Comparison of ENCODE assay signal across 28 cellular contexts in the genomic region with DNA sequence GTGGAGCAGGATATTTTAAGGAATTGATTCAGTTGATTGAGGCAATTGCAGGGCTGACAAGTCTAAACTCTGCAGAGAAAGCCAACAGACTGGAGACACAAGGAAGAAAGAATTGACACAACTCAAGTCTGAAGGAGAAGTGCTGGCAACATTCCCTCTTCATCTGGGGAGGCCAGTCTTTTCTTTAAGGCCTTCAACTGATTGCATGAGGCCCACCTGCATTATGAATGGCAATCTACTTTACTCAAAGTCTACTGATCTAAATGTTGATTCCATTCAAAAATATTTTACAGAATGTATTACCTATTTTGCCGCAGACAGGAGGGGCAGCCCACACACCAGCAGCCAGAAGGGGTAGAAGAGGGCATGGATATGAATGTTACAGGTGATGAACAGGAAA.
"Had no signal": no experiment of that assay in that cellular context is flagged by ENCODE, and none has a peak within 500 bp of the region (broad histone marks: within the 10 kb centered on the region; RNA-seq: fewer than 3 reads in every experiment).

No MANE protein-coding gene starts in this region.

- FAIRE-seq: colon, endometrium, endothelial cell of umbilical vein, frontal cortex had no signal

- ATAC-seq: effector memory CD8-positive, alpha-beta T cell; esophagus mucosa; foreskin keratinocyte; gastrocnemius medialis; gastroesophageal sphincter; heart left ventricle; heart right ventricle had no signal

- H3K4me3 ChIP-seq: colonic mucosa, coronary artery, dorsolateral prefrontal cortex, esophagus muscularis mucosa, esophagus squamous epithelium, gastrocnemius medialis, gastroesophageal sphincter, heart left ventricle, heart right ventricle had no signal

- H3K27ac ChIP-seq: colonic mucosa, coronary artery, dorsolateral prefrontal cortex, epithelial cell of prostate, esophagus muscularis mucosa, esophagus squamous epithelium, foreskin keratinocyte, gastrocnemius medialis, gastroesophageal sphincter, heart left ventricle, heart right ventricle had no signal

- DNase-seq: colonic mucosa; cortex of kidney; dermis blood vessel endothelial cell; dorsolateral prefrontal cortex; effector CD4-positive, alpha-beta T cell; effector CD8-positive, alpha-beta T cell; effector memory CD4-positive, alpha-beta T cell; effector memory CD8-positive, alpha-beta T cell; endodermal cell; erythroblast; esophagus squamous epithelium; foreskin fibroblast; foreskin keratinocyte; foreskin melanocyte; gastrocnemius medialis; glutamatergic neuron; head of caudate nucleus; heart left ventricle; heart right ventricle had no signal

- H3K9me3 ChIP-seq: colonic mucosa, esophagus muscularis mucosa, esophagus squamous epithelium, gastrocnemius medialis, heart left ventricle, heart right ventricle had no signal

- H3K27me3 ChIP-seq: colonic mucosa, dorsolateral prefrontal cortex, esophagus muscularis mucosa, esophagus squamous epithelium, foreskin keratinocyte, gastrocnemius medialis, gastroesophageal sphincter, heart left ventricle, heart right ventricle had no signal

- H3K36me3 ChIP-seq: colonic mucosa, esophagus muscularis mucosa, esophagus squamous epithelium, gastrocnemius medialis, gastroesophageal sphincter, heart left ventricle, heart right ventricle had no signal

- H3K4me1 ChIP-seq: colonic mucosa, esophagus squamous epithelium, foreskin keratinocyte, gastrocnemius medialis, gastroesophageal sphincter, heart left ventricle, heart right ventricle had no signal
